1 cellular context compared by ENCODE assay signal in genomic region chr2:8118940-8119781, GRCh38.
TF ChIP-seq lines count a peak whose summit lies in the region.

No MANE protein-coding gene starts in this region.

TF ChIP-seq in HepG2, 621 proteins besides CTCF, POLR2A, EP300 and RAD21 (continued from another document and continues in another):
- TF ChIP-seq ZNF280B (CRISPR knock-in tag; IDR thresholded peaks at IDR 0.05; ENCODE audit: borderline replicate concordance) (0 out of 2 replicates have a peak, but pooled peaks have one; percentile 29), IRF1 (CRISPR knock-in tag; IDR thresholded peaks at IDR 0.05; ENCODE audit: low read depth) (no peak; the same call in 1 of the 2 replicates), MXD4 (CRISPR knock-in tag; IDR thresholded peaks at IDR 0.05) (no peak), ZFP91 (CRISPR knock-in tag; IDR thresholded peaks at IDR 0.05; ENCODE audit: borderline replicate concordance) (peak; percentile 35; the same call in 1 of the 2 replicates), ZNF318 (CRISPR knock-in tag; IDR thresholded peaks at IDR 0.05) (no peak), XBP1 (CRISPR knock-in tag; IDR thresholded peaks at IDR 0.05) (no peak), LBX2 (CRISPR knock-in tag; IDR thresholded peaks at IDR 0.05; ENCODE audit: borderline replicate concordance) (no peak), ZNF670 (CRISPR knock-in tag; IDR thresholded peaks at IDR 0.05; ENCODE audit: borderline replicate concordance) (peak; percentile 36; the same call in 1 of the 2 replicates), ZBTB1 (CRISPR knock-in tag; IDR thresholded peaks at IDR 0.05; ENCODE audit: borderline replicate concordance) (no peak), RARG (CRISPR knock-in tag; IDR thresholded peaks at IDR 0.05; ENCODE audit: low read depth) (no peak), KDM5A (IDR thresholded peaks at IDR 0.05; ENCODE audit: borderline replicate concordance, low read length) (no peak), KDM1A (CRISPR knock-in tag; IDR thresholded peaks at IDR 0.05) (peak; percentile 17; the same call in 1 of the 2 replicates), HNF1B (CRISPR knock-in tag; IDR thresholded peaks at IDR 0.05) (peak; percentile 10; the same call in 1 of the 2 replicates), ATAD3A (CRISPR knock-in tag; IDR thresholded peaks at IDR 0.05) (no peak), ZNF781 (CRISPR knock-in tag; IDR thresholded peaks at IDR 0.05; ENCODE audit: borderline replicate concordance, not compliant biosample characterization) (peak; percentile 25), ZNF20 (CRISPR knock-in tag; IDR thresholded peaks at IDR 0.05) (0 out of 2 replicates have a peak, but pooled peaks have one; percentile 34), RBFOX2 (IDR thresholded peaks at IDR 0.05; ENCODE audit: low read depth, low read length) (no peak), MTF1 (CRISPR knock-in tag; IDR thresholded peaks at IDR 0.05) (no peak), PRDM15 (CRISPR knock-in tag; IDR thresholded peaks at IDR 0.05) (no peak), ELF1 (CRISPR knock-in tag; IDR thresholded peaks at IDR 0.05) (no peak), ZBTB49 (CRISPR knock-in tag; IDR thresholded peaks at IDR 0.05; ENCODE audit: borderline replicate concordance) (no peak), ZNF749 (CRISPR knock-in tag; IDR thresholded peaks at IDR 0.05; ENCODE audit: borderline replicate concordance) (no peak), ZNF446 (CRISPR knock-in tag; IDR thresholded peaks at IDR 0.05) (no peak), ZNF430 (CRISPR knock-in tag; IDR thresholded peaks at IDR 0.05) (no peak; the same call in 1 of the 2 replicates), ZNF235 (CRISPR knock-in tag; IDR thresholded peaks at IDR 0.05; ENCODE audit: borderline replicate concordance) (no peak), NFRKB (IDR thresholded peaks at IDR 0.05) (no peak), ZNF501 (CRISPR knock-in tag; IDR thresholded peaks at IDR 0.05) (0 out of 2 replicates have a peak, but pooled peaks have one; percentile 3), SNAI1 (CRISPR knock-in tag; IDR thresholded peaks at IDR 0.05; ENCODE audit: borderline replicate concordance) (peak; percentile 71; the same call in 1 of the 2 replicates), ZBTB7A (CRISPR knock-in tag; IDR thresholded peaks at IDR 0.05) (no peak), MXD1 (CRISPR knock-in tag; IDR thresholded peaks at IDR 0.05) (no peak), MIER2 (CRISPR knock-in tag; IDR thresholded peaks at IDR 0.05) (no peak; the same call in 1 of the 2 replicates), ZNF253 (CRISPR knock-in tag; IDR thresholded peaks at IDR 0.05; ENCODE audit: borderline replicate concordance) (no peak), ATF3 (CRISPR knock-in tag; IDR thresholded peaks at IDR 0.05) (no peak), ZKSCAN8 (CRISPR knock-in tag; IDR thresholded peaks at IDR 0.05; ENCODE audit: borderline replicate concordance) (no peak), NR1H2 (CRISPR knock-in tag; IDR thresholded peaks at IDR 0.05; ENCODE audit: borderline replicate concordance, low read depth) (no peak), ATM (IDR thresholded peaks at IDR 0.05; ENCODE audit: borderline replicate concordance) (no peak), FOXK2 (IDR thresholded peaks at IDR 0.05) (no peak), ZNF558 (CRISPR knock-in tag; IDR thresholded peaks at IDR 0.05; ENCODE audit: borderline replicate concordance) (no peak), ZNF292 (CRISPR knock-in tag; IDR thresholded peaks at IDR 0.05; ENCODE audit: borderline replicate concordance, low read depth) (0 out of 2 replicates have a peak, but pooled peaks have one; percentile 5)
